In the genomic region with DNA sequence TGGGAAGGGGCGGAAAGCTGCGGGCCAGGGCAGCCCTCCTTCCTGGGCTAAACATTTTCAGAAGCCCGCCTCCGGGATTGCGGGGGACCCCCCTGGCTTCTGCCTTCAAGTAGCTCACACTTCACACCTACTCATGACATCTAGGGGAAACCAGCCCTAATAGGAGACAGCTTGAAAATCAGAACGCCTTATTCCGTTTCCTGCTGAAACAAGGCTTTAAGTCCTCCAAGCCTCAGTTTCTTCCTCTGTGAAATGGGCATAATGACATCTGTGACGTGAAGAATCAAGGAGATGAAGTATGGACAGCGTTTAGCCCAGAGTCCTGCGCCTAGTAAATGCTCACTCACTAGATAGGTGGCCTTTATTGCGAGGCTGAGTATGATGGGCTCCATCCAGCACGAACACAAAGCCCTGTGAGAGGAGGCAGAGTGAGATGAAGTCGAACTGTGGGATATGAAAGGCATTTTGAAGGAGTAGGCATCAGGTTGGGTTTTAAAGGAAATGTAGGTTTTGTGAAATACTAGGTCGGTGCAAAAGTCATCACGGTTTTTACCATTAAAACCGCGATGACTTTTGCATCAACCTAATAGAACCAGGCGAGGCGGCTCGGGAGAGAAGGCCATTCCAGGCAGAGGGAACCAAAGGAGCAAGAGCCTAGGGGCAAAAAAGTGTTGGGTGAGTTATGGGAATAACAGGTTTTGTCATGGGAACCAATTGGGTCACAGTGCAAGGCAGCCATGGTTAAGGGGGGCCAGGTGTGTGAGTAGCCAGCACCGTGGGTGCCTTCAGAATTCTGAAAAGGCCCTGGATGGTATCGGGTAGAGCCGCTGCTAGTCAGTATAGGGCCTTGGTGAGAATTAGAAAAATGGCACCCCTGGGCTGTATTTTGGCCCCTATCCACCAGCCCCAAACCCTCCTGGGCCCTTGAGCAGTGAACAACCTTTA, we compare ENCODE assay signal across 8 cellular contexts. TPM values are rescaled to one million over a fixed set of nuclear protein-coding genes. Genes with fewer than 3 reads are reported as not detected.
DNase-seq lines count a peak whose midpoint lies in the region; ATAC-seq, FAIRE-seq and TF ChIP-seq lines count a peak whose summit lies in the region.

No MANE protein-coding gene starts in this region.

- H3K4ac ChIP-seq in mesendoderm (ENCODE audit: low read depth, low read length): peak overlapping the region; percentile 77

- H3K36me3 Mint-ChIP-seq in stimulated activated naive CD8-positive, alpha-beta T cell treated with anti-CD3 and anti-CD28 coated beads, Interleukin-15, Interleukin-2, amounts not matched to agents 100 ng/mL and 50 ng/mL, for 24 hours (ENCODE audit: low read depth): no peaks in the 10 kb centered on the region

- RAD21 ChIA-PET in GM12878 (lab: Charles Lee; ENCODE audit: unreplicated experiment): interaction anchor here (0.6 to 1.8 kb wide), 4 partner anchors 10 to 96 kb away, joined by 3 to 7 read pairs (median 4); a partner anchor contains a TSS

- no TSS peak for BruUV-seq in GM12878 (replicated peaks; lab: Mats Ljungman, UMichigan)

- H3K4me1 ChIP-seq in GM12878 (ENCODE audit: control insufficient read depth, insufficient read depth, low read length): peaks cover 14% of the 10 kb centered on the region
- peaks cover 11% of the 10 kb centered on the region for H3K4me1 ChIP-seq in mesendoderm (ENCODE audit: control insufficient read depth, low read depth, low read length)

- peak overlapping the region; percentile 73 for H3K9ac ChIP-seq in GM12878 (ENCODE audit: control insufficient read depth, insufficient read depth, low read length)
- H3K9ac ChIP-seq in mesendoderm (ENCODE audit: low read length): peak overlapping the region; percentile 74

- ATAC-seq in stimulated activated naive CD8-positive, alpha-beta T cell treated with anti-CD3 and anti-CD28 coated beads, Interleukin-15, Interleukin-2, amounts not matched to agents 100 U/mL and 50 U/mL, for 24 hours: no peak
- ATAC-seq in GM12878 (no peak; the same call in 2 of the 3 replicates), GM21526 (IDR thresholded peaks at IDR 0.05; ENCODE audit: low FRiP score, unreplicated experiment) (no peak), HG03354 (IDR thresholded peaks at IDR 0.05; ENCODE audit: poor library complexity, severe bottlenecking, unreplicated experiment) (no peak), GM19328 (IDR thresholded peaks at IDR 0.05; ENCODE audit: unreplicated experiment) (no peak)

- TF ChIP-seq RAD21 in GM12878 (IDR thresholded peaks at IDR 0.05; ENCODE audit: insufficient read depth, low read depth, low read length): no peak

- H3K4me1 Mint-ChIP-seq in stimulated activated naive CD8-positive, alpha-beta T cell treated with anti-CD3 and anti-CD28 coated beads, Interleukin-15, Interleukin-2, amounts not matched to agents 100 ng/mL and 50 ng/mL, for 24 hours (ENCODE audit: low read depth): peaks cover 26% of the 10 kb centered on the region

- H2BK120ac ChIP-seq in mesendoderm (ENCODE audit: low read depth, low read length): no peak overlapping the region

- H2AFZ ChIP-seq in GM12878 (ENCODE audit: control insufficient read depth, low read depth, low read length): peak overlapping the region; percentile 62

- WGBS in GM12878 (ENCODE audit: insufficient coverage, insufficient replicate concordance, low lambda C conversion rate, missing lambda C conversion rate): 55% methylated on average over 23 of the region's 23 CpGs
- WGBS in mesendoderm (ENCODE audit: extremely low coverage, insufficient coverage, low lambda C conversion rate): 100% methylated on average over 1 of the region's 23 CpGs

- no peak for TF ChIP-seq POLR2A in GM12878 (IDR thresholded peaks at IDR 0.05; ENCODE audit: low read depth, low read length)

- H3K27ac ChIP-seq in GM12878 (ENCODE audit: control insufficient read depth, insufficient read depth) (peak overlapping the region; percentile 57; the same call in 1 of the 2 replicates), mesendoderm (ENCODE audit: low read depth, low read length) (peak overlapping the region; percentile 28)

- peak overlapping the region; percentile 98 for H3K27ac Mint-ChIP-seq in stimulated activated naive CD8-positive, alpha-beta T cell treated with anti-CD3 and anti-CD28 coated beads, Interleukin-15, Interleukin-2, amounts not matched to agents 100 ng/mL and 50 ng/mL, for 24 hours

- H3K4me2 ChIP-seq in GM12878 (ENCODE audit: control insufficient read depth, insufficient read depth): peak overlapping the region; percentile 84
- peak overlapping the region; percentile 46 for H3K4me2 ChIP-seq in mesendoderm (ENCODE audit: low read length)

- H3K36me3 ChIP-seq in GM12878 (ENCODE audit: control insufficient read depth in 2 of 2, insufficient read depth in 2 of 2, low read length in 1 of 2): no peaks in the 10 kb centered on the region
- H3K36me3 ChIP-seq in mesendoderm (ENCODE audit: control insufficient read depth, insufficient read depth, low read length): no peaks in the 10 kb centered on the region

- SMC1A ChIA-PET in GM12878 (lab: Charles Lee; ENCODE audit: uncharacterized antibody, unreplicated experiment): interaction anchor here (1.0 to 1.6 kb wide), 3 partner anchors 10 to 43 kb away, joined by 3 to 4 read pairs (median 4); no protein-coding TSS in a partner anchor

- peak overlapping the region; percentile 37 for H2BK15ac ChIP-seq in mesendoderm (replicated peaks; ENCODE audit: low read depth)

- peaks cover 15% of the 10 kb centered on the region for H3K79me1 ChIP-seq in mesendoderm (ENCODE audit: low read length)

- POLR2A ChIA-PET in GM12878 (lab: Charles Lee): interaction anchor here (0.6 to 1.2 kb wide), 2 partner anchors 67 to 85 kb away, joined by 3 to 9 read pairs; a partner anchor contains a TSS

- H3K4me3 ChIP-seq in GM12878 (peak overlapping the region; percentile 80), mesendoderm (ENCODE audit: low read length) (peak overlapping the region; percentile 23)

- H2AK5ac ChIP-seq in mesendoderm (ENCODE audit: low read length): peak overlapping the region; percentile 0

- CTCF ChIA-PET in GM12878 (lab: Yijun Ruan, JAX): interaction anchor here (0.7 to 1.6 kb wide), 4 partner anchors 10 to 76 kb away, joined by 3 to 9 read pairs (median 4); no protein-coding TSS in a partner anchor

- peak overlapping the region; percentile 57 for H4K8ac ChIP-seq in mesendoderm (ENCODE audit: low read depth, low read length)

- H3K27me3 ChIP-seq in GM12878 (replicated peaks in 1 of 2; ENCODE audit: control insufficient read depth in 2 of 2, insufficient read depth in 2 of 2, low read length in 1 of 2) (no peaks in the 10 kb centered on the region), mesendoderm (ENCODE audit: insufficient read depth, low read length, poor library complexity) (no peaks in the 10 kb centered on the region)

- no peaks in the 10 kb centered on the region for H3K27me3 Mint-ChIP-seq in stimulated activated naive CD8-positive, alpha-beta T cell treated with anti-CD3 and anti-CD28 coated beads, Interleukin-15, Interleukin-2, amounts not matched to agents 100 ng/mL and 50 ng/mL, for 24 hours

- no peak overlapping the region for H4K5ac ChIP-seq in mesendoderm (ENCODE audit: low read length)

- no peaks in the 10 kb centered on the region for H4K20me1 ChIP-seq in GM12878 (ENCODE audit: control insufficient read depth, insufficient read depth)

- H3K23ac ChIP-seq in mesendoderm (ENCODE audit: low read length): no peak overlapping the region

- H3K4me3 Mint-ChIP-seq in stimulated activated naive CD8-positive, alpha-beta T cell treated with anti-CD3 and anti-CD28 coated beads, Interleukin-15, Interleukin-2, amounts not matched to agents 100 ng/mL and 50 ng/mL, for 24 hours: peak overlapping the region; percentile 92

- TF ChIP-seq CTCF in GM12878 (IDR thresholded peaks at IDR 0.05 in 2 of 3, conservative IDR thresholded peaks at IDR 0.05 in 1 of 3; ENCODE audit: control insufficient read depth in 2 of 3, extremely low read depth in 1 of 3, insufficient read depth in 1 of 3, low read depth in 3 of 3, low read length in 3 of 3): no peak

- FAIRE-seq in GM12878 (lab: Jason Lieb, UNC): no peak

- in situ Hi-C loops in GM12878 (cut with MboI): no loop called here

- intact Hi-C loops in GM12878 (cut with micrococcal nuclease; ENCODE audit: unreplicated experiment): no loop called here

- no peak for TF ChIP-seq EP300 in GM12878 (IDR thresholded peaks at IDR 0.05; ENCODE audit: borderline replicate concordance in 1 of 2, control insufficient read depth in 1 of 2, low read depth in 2 of 2, low read length in 2 of 2)

- H3K56ac ChIP-seq in mesendoderm (ENCODE audit: low read length): peak overlapping the region; percentile 88

- H3K9me3 Mint-ChIP-seq in stimulated activated naive CD8-positive, alpha-beta T cell treated with anti-CD3 and anti-CD28 coated beads, Interleukin-15, Interleukin-2, amounts not matched to agents 100 ng/mL and 50 ng/mL, for 24 hours: no peaks in the 10 kb centered on the region

- H3K79me2 ChIP-seq in GM12878 (ENCODE audit: control insufficient read depth, insufficient read depth, low read length): peaks cover 24% of the 10 kb centered on the region
- H3K79me2 ChIP-seq in mesendoderm (ENCODE audit: control insufficient read depth, insufficient read depth, low read length): peaks cover 26% of the 10 kb centered on the region

- H3K9me3 ChIP-seq in GM12878 (replicated peaks; ENCODE audit: control insufficient read depth, insufficient read depth, low read length): no peaks in the 10 kb centered on the region

- H2BK5ac ChIP-seq in mesendoderm (ENCODE audit: low read length): no peak overlapping the region

- peak overlapping the region; percentile 93 for H3K18ac ChIP-seq in mesendoderm (ENCODE audit: low read length)

- no peak for DNase-seq in stimulated activated naive CD8-positive, alpha-beta T cell treated with anti-CD3 and anti-CD28 coated beads, Interleukin-15, Interleukin-2, amounts not matched to agents 100 U/mL and 50 U/mL, for 24 hours
- no peak for DNase-seq in GM12878 (ENCODE audit: low read depth, low spot score)
- DNase-seq in mesendoderm: peak; percentile 6
- DNase-seq in NCI-H1930 (lab: John Stamatoyannopoulos, UW): no peak

RNA-seq across cellular contexts. Expression of a gene that starts 1.0 kb away (rescaled TPM):
- 207 and 208 TPM in 2 replicates for total RNA-seq in GM12878 (2013; cell fraction: nucleolus; rRNA removed)
- total RNA-seq in GM12878 (2014; rRNA removed): 15.6 and 16.0 TPM in 2 replicates
- total RNA-seq in GM12878 (2014; rRNA removed; fragmentation: Illumina TruSeq; extraction: Trizol): 14.3 and 15.8 TPM in 2 replicates
- 24.1 and 25.4 TPM in 2 replicates for total RNA-seq in GM12878 (2021)
- polyA plus RNA-seq in GM12878 (2011; ENCODE audit: low read depth): 14.7 TPM
- polyA plus RNA-seq in GM12878 (2011; rRNA removed): 37.6 and 48.0 TPM in 2 replicates
- polyA plus RNA-seq in GM12878 (2011; cell fraction: cytosol; rRNA removed): 25.4 and 29.5 TPM in 2 replicates
- polyA plus RNA-seq in GM12878 (2011; cell fraction: nucleus; rRNA removed): 171 and 223 TPM in 2 replicates
- polyA plus RNA-seq in GM12878 (2012): 18.5 and 19.0 TPM in 2 replicates
- polyA plus RNA-seq in GM12878 (2014; fragmentation: Illumina TruSeq; extraction: Trizol): 21.2 and 26.3 TPM in 2 replicates
- 1 to 10 TPM; 4.0 to 4.6 TPM for polyA plus RNA-seq in GM12878 (2014; fragmentation: Nextera tagmentation; extraction: Ambion mirVana)
- polyA plus RNA-seq in GM12878 (2014; rRNA removed): 13.2 and 14.3 TPM in 2 replicates
- 10 to 100 TPM; 14.0 to 16.6 TPM for polyA plus RNA-seq in GM12878 (2016; fragmentation: Nextera tagmentation; extraction: Ambion mirVana)
- 106 and 121 TPM in 2 replicates for polyA minus RNA-seq in GM12878 (2011; rRNA and poly(A)+ RNA removed)
- 15.8 and 16.6 TPM in 2 replicates for polyA minus RNA-seq in GM12878 (2011; cell fraction: cytosol; rRNA and poly(A)+ RNA removed)
- 99.3 and 128 TPM in 2 replicates for polyA minus RNA-seq in GM12878 (2011; cell fraction: nucleus; rRNA and poly(A)+ RNA removed)
- 21.1 TPM for polyA plus RNA-seq in mesendoderm (2013, experiment 1 of 2)
- 19.8 TPM for polyA plus RNA-seq in mesendoderm (2013, experiment 2 of 2)

RNA-seq across cellular contexts. Expression of a gene that starts 33.0 kb away (rescaled TPM):
- not detected in 2 replicates for total RNA-seq in GM12878 (2013; cell fraction: nucleolus; rRNA removed)
- not detected in 2 replicates for total RNA-seq in GM12878 (2014; rRNA removed)
- total RNA-seq in GM12878 (2014; rRNA removed; fragmentation: Illumina TruSeq; extraction: Trizol): not detected in 2 replicates
- total RNA-seq in GM12878 (2021): not detected in 2 replicates
- not detected for polyA plus RNA-seq in GM12878 (2011; ENCODE audit: low read depth)
- polyA plus RNA-seq in GM12878 (2011; rRNA removed): 0.11 and 0.29 TPM in 2 replicates
- 0.07 and 0.13 TPM in 2 replicates for polyA plus RNA-seq in GM12878 (2011; cell fraction: cytosol; rRNA removed)
- polyA plus RNA-seq in GM12878 (2011; cell fraction: nucleus; rRNA removed): 0.15 and 0.18 TPM in 2 replicates
- polyA plus RNA-seq in GM12878 (2012): not detected in 2 replicates
- polyA plus RNA-seq in GM12878 (2014; fragmentation: Illumina TruSeq; extraction: Trizol): 0.04 TPM in 1 of 2 replicates, not detected in the other
- polyA plus RNA-seq in GM12878 (2014; fragmentation: Nextera tagmentation; extraction: Ambion mirVana): not detected
- not detected in 2 replicates for polyA plus RNA-seq in GM12878 (2014; rRNA removed)
- under 1 TPM in 1 of 2 experiments, not detected in 1; 0.05 TPM for polyA plus RNA-seq in GM12878 (2016; fragmentation: Nextera tagmentation; extraction: Ambion mirVana)
- not detected in 2 replicates for polyA minus RNA-seq in GM12878 (2011; rRNA and poly(A)+ RNA removed)
- not detected in 2 replicates for polyA minus RNA-seq in GM12878 (2011; cell fraction: cytosol; rRNA and poly(A)+ RNA removed)
- not detected in 2 replicates for polyA minus RNA-seq in GM12878 (2011; cell fraction: nucleus; rRNA and poly(A)+ RNA removed)
- polyA plus RNA-seq in mesendoderm (2013, experiment 1 of 2): 0.66 TPM
- polyA plus RNA-seq in mesendoderm (2013, experiment 2 of 2): 0.69 TPM
